Comparison of ENCODE assay signal across 8 cellular contexts in genomic region chr19:34429553-34429952, GRCh38. TPM values are rescaled to one million over a fixed set of nuclear protein-coding genes. Genes with fewer than 3 reads are reported as not detected.
DNase-seq lines count a peak whose midpoint lies in the region; ATAC-seq, FAIRE-seq and TF ChIP-seq lines count a peak whose summit lies in the region.

No MANE protein-coding gene starts in this region.

- peaks cover 28% of the 10 kb centered on the region for H3K4me1 Mint-ChIP-seq in activated CD4-positive, alpha-beta T cell treated with anti-CD3 and anti-CD28 coated beads, Interleukin-2, amount 10 ng/mL, durations not matched to agents 24 days and 14 days
- peaks cover 33% of the 10 kb centered on the region for H3K4me1 Mint-ChIP-seq in activated naive CD8-positive, alpha-beta T cell treated with anti-CD3 and anti-CD28 coated beads for 36 hours

- no peak for DNase-seq in activated CD4-positive, alpha-beta T cell treated with anti-CD3 and anti-CD28 coated beads, Interleukin-2, amount 10 ng/mL, durations not matched to agents 24 days and 14 days
- DNase-seq in activated CD4-positive, alpha-beta T cell treated with anti-CD3 and anti-CD28 coated beads for 4 hours = no peak
- DNase-seq in activated naive CD8-positive, alpha-beta T cell treated with anti-CD3 and anti-CD28 coated beads for 36 hours = no peak
- no peak for DNase-seq in kidney
- DNase-seq in activated CD4-positive, CD25-positive, alpha-beta regulatory T cell treated with anti-CD3 and anti-CD28 coated beads, Interleukin-2, amount 50 U/mL, for 72 hours = no peak

- no peak for TF ChIP-seq CTCF in kidney (IDR thresholded peaks at IDR 0.05; ENCODE audit: borderline replicate concordance, extremely low read depth, insufficient read depth)

- peak overlapping the region; percentile 97 for H3K4me3 Mint-ChIP-seq in activated CD4-positive, alpha-beta T cell treated with anti-CD3 and anti-CD28 coated beads, Interleukin-2, amount 10 ng/mL, durations not matched to agents 24 days and 14 days
- H3K4me3 Mint-ChIP-seq in activated naive CD8-positive, alpha-beta T cell treated with anti-CD3 and anti-CD28 coated beads for 36 hours = peak overlapping the region; percentile 93

- H3K9me3 ChIP-seq in kidney (ENCODE audit: control insufficient read depth in 1 of 2, low read length in 2 of 2) (no peaks in the 10 kb centered on the region), thymus (ENCODE audit: control insufficient read depth) (no peaks in the 10 kb centered on the region)

- H3K4me3 ChIP-seq in kidney (ENCODE audit: low read length in 2 of 2) = peak overlapping the region; percentile 96 to 97
- peak overlapping the region; percentile 87 for H3K4me3 ChIP-seq in thymus (ENCODE audit: low read length)

- no peak for ATAC-seq in GM21576 (IDR thresholded peaks at IDR 0.05; ENCODE audit: unreplicated experiment)
- ATAC-seq in GM19035 (IDR thresholded peaks at IDR 0.05; ENCODE audit: unreplicated experiment) = no peak

- WGBS in thymus = 84% methylated on average over 9 of the region's 9 CpGs

- FAIRE-seq in kidney (lab: Jason Lieb, UNC) = no peak

- H3K27me3 ChIP-seq in thymus (ENCODE audit: control insufficient read depth, insufficient read depth) = no peaks in the 10 kb centered on the region

- H3K36me3 Mint-ChIP-seq in activated CD4-positive, alpha-beta T cell treated with anti-CD3 and anti-CD28 coated beads, Interleukin-2, amount 10 ng/mL, durations not matched to agents 24 days and 14 days (ENCODE audit: low read depth) = peaks cover 39% of the 10 kb centered on the region
- peaks cover 32% of the 10 kb centered on the region for H3K36me3 Mint-ChIP-seq in activated naive CD8-positive, alpha-beta T cell treated with anti-CD3 and anti-CD28 coated beads for 36 hours

- intact Hi-C loops in activated CD4-positive, alpha-beta T cell treated with anti-CD3 and anti-CD28 coated beads, Interleukin-2, amount 10 ng/mL, durations not matched to agents 24 days and 14 days (cut with micrococcal nuclease) = loop anchor here (2.0 kb wide), 1 partner anchor 65 kb away; the partner anchor contains the start of gene GPI
- intact Hi-C loops in kidney (cut with DNase I) = no loop called here

- H3K9ac ChIP-seq in kidney (ENCODE audit: low read length in 2 of 2) = peak overlapping the region in 1 of 2 donors; percentile 91

- H3K36me3 ChIP-seq in kidney (ENCODE audit: control insufficient read depth in 1 of 2, insufficient read depth in 2 of 2, low read length in 2 of 2) (peaks cover 0 to 4% of the 10 kb centered on the region in 2 donors), thymus (ENCODE audit: control insufficient read depth, insufficient read depth) (peaks cover 6% of the 10 kb centered on the region)

- peak overlapping the region; percentile 56 for H3K27ac Mint-ChIP-seq in activated CD4-positive, alpha-beta T cell treated with anti-CD3 and anti-CD28 coated beads, Interleukin-2, amount 10 ng/mL, durations not matched to agents 24 days and 14 days
- H3K27ac Mint-ChIP-seq in activated naive CD8-positive, alpha-beta T cell treated with anti-CD3 and anti-CD28 coated beads for 36 hours = peak overlapping the region; percentile 46

- H3K27ac ChIP-seq in kidney (ENCODE audit: low read depth in 2 of 2, low read length in 2 of 2) (no peak overlapping the region), thymus (ENCODE audit: low read depth) (no peak overlapping the region)

- H3K4me1 ChIP-seq in kidney (ENCODE audit: control insufficient read depth in 1 of 2, insufficient read depth in 1 of 2, low read depth in 1 of 2, low read length in 2 of 2) (peaks cover 2 to 4% of the 10 kb centered on the region in 2 donors), thymus (ENCODE audit: control insufficient read depth, insufficient read depth, low read length) (peaks cover 18% of the 10 kb centered on the region)

- no peaks in the 10 kb centered on the region for H3K27me3 Mint-ChIP-seq in activated CD4-positive, alpha-beta T cell treated with anti-CD3 and anti-CD28 coated beads, Interleukin-2, amount 10 ng/mL, durations not matched to agents 24 days and 14 days
- no peaks in the 10 kb centered on the region for H3K27me3 Mint-ChIP-seq in activated naive CD8-positive, alpha-beta T cell treated with anti-CD3 and anti-CD28 coated beads for 36 hours

- H3K9me3 Mint-ChIP-seq in activated CD4-positive, alpha-beta T cell treated with anti-CD3 and anti-CD28 coated beads, Interleukin-2, amount 10 ng/mL, durations not matched to agents 24 days and 14 days = no peaks in the 10 kb centered on the region
- no peaks in the 10 kb centered on the region for H3K9me3 Mint-ChIP-seq in activated naive CD8-positive, alpha-beta T cell treated with anti-CD3 and anti-CD28 coated beads for 36 hours

RNA-seq across cellular contexts. Expression of gene UBA2, which starts 1.4 kb away (rescaled TPM):
- total RNA-seq in activated CD4-positive, alpha-beta T cell treated with anti-CD3 and anti-CD28 coated beads, Interleukin-2, amount 10 ng/mL, durations not matched to agents 24 days and 14 days = 186 and 190 TPM in 2 replicates
- 100 to 1,000 TPM; 174 to 177 TPM for total RNA-seq in activated naive CD8-positive, alpha-beta T cell treated with anti-CD3 and anti-CD28 coated beads for 36 hours
- 63.6 TPM for total RNA-seq in kidney
- polyA plus RNA-seq in kidney (ENCODE audit: insufficient read depth, low read depth, low replicate concordance) (41.3 TPM), thymus (113 TPM)

RNA-seq across cellular contexts. Expression of gene PDCD2L, which starts 25.4 kb away (rescaled TPM):
- total RNA-seq in activated CD4-positive, alpha-beta T cell treated with anti-CD3 and anti-CD28 coated beads, Interleukin-2, amount 10 ng/mL, durations not matched to agents 24 days and 14 days = 44.4 and 50.8 TPM in 2 replicates
- 10 to 100 TPM; 42.0 to 43.7 TPM for total RNA-seq in activated naive CD8-positive, alpha-beta T cell treated with anti-CD3 and anti-CD28 coated beads for 36 hours
- 6.7 TPM for total RNA-seq in kidney
- polyA plus RNA-seq in kidney (ENCODE audit: insufficient read depth, low read depth, low replicate concordance) = 5.5 TPM
- 10.5 TPM for polyA plus RNA-seq in thymus

RNA-seq across cellular contexts. Expression of gene WTIP, which starts 52.0 kb away (rescaled TPM):
- 0.47 and 1.0 TPM in 2 replicates for total RNA-seq in activated CD4-positive, alpha-beta T cell treated with anti-CD3 and anti-CD28 coated beads, Interleukin-2, amount 10 ng/mL, durations not matched to agents 24 days and 14 days
- total RNA-seq in activated naive CD8-positive, alpha-beta T cell treated with anti-CD3 and anti-CD28 coated beads for 36 hours = under 1 TPM; 0.23 to 0.36 TPM
- 22.3 TPM for total RNA-seq in kidney
- polyA plus RNA-seq in kidney (ENCODE audit: insufficient read depth, low read depth, low replicate concordance) = 15.5 TPM
- polyA plus RNA-seq in thymus = 3.6 TPM

Comparison
In these comparisons a context has a peak if more than half of its experiments do, and no peak if none do; other contexts are left out.
1. RNA of gene WTIP, which starts 52.0 kb away (total RNA-seq): 22.3 TPM in kidney (single experiment); 0.47 to 1.0 TPM in activated CD4-positive, alpha-beta T cell treated with anti-CD3 and anti-CD28 coated beads, Interleukin-2, amount 10 ng/mL, durations not matched to agents 24 days and 14 days and 0.23 to 0.36 TPM in activated naive CD8-positive, alpha-beta T cell treated with anti-CD3 and anti-CD28 coated beads for 36 hours; every median in the first group is over 10 times any median in the second.